Comparison of ENCODE assay signal across 18 cellular contexts in genomic region chr4:101217353-101218031, GRCh38.
DNase-seq lines count a peak whose midpoint lies in the region; ATAC-seq, FAIRE-seq and TF ChIP-seq lines count a peak whose summit lies in the region.
"Had no signal": no experiment of that assay in that cellular context is flagged by ENCODE, and none has a peak within 500 bp of the region (broad histone marks: within the 10 kb centered on the region; RNA-seq: fewer than 3 reads in every experiment).

No MANE protein-coding gene starts in this region.

- ATAC-seq in A549 (peak; percentile 74 to 96; a peak in 5 of 6 replicates), GM21515 (IDR thresholded peaks at IDR 0.05; ENCODE audit: unreplicated experiment) (no peak), GM18907 (IDR thresholded peaks at IDR 0.05; ENCODE audit: unreplicated experiment) (no peak), HepG2 (no peak)
- ATAC-seq: activated naive CD4-positive, alpha-beta T cell treated with anti-CD3 and anti-CD28 coated beads, Interleukin-2, amount 50 U/mL, for 72 hours; GM23338; left lobe of liver had no signal

- no peak overlapping the region for H4K91ac ChIP-seq in mesenchymal stem cell (ENCODE audit: low read length)

- no peak overlapping the region for H2AK5ac ChIP-seq in mesenchymal stem cell (ENCODE audit: low read length, severe bottlenecking)

- H2BK15ac ChIP-seq in mesenchymal stem cell (ENCODE audit: low read depth, poor library complexity, severe bottlenecking), result no peak overlapping the region

- 31% methylated on average over 7 of the region's 7 CpGs for WGBS in A549 (ENCODE audit: missing lambda C conversion rate)
- 82% methylated on average over 7 of the region's 7 CpGs for WGBS in mesenchymal stem cell
- WGBS in HepG2 (ENCODE audit: low lambda C conversion rate), result 84% methylated on average over 7 of the region's 7 CpGs

- no peak overlapping the region for H2BK12ac ChIP-seq in mesenchymal stem cell (ENCODE audit: low read length in 2 of 2)

- H4K8ac ChIP-seq in mesenchymal stem cell (ENCODE audit: low read length), result no peak overlapping the region

- H3K23ac ChIP-seq in mesenchymal stem cell (ENCODE audit: low read length in 2 of 2), result no peak overlapping the region

- H2BK5ac ChIP-seq in mesenchymal stem cell (ENCODE audit: low read depth, low read length, poor library complexity, severe bottlenecking), result no peak overlapping the region

- peak overlapping the region; percentile 53 to 69 for H3K27ac ChIP-seq in A549
- H3K27ac ChIP-seq in colonic mucosa, result no peak overlapping the region
- H3K27ac ChIP-seq in mesenchymal stem cell (ENCODE audit: low read length, poor library complexity, severe bottlenecking), result no peak overlapping the region
- no peak overlapping the region for H3K27ac ChIP-seq in HepG2 (ENCODE audit: extremely low read length, insufficient read depth, low read length)
- H3K27ac ChIP-seq: breast epithelium, SJCRH30 had no signal

- no peak for TF ChIP-seq POLR2A in A549 (IDR thresholded peaks at IDR 0.05; ENCODE audit: low read length)
- no peak for TF ChIP-seq POLR2A in HepG2 (IDR thresholded peaks at IDR 0.05; ENCODE audit: insufficient read depth in 1 of 2, low read depth in 2 of 2, low read length in 2 of 2)

- no TSS peak for BruUV-seq in HepG2 (replicated peaks; lab: Mats Ljungman, UMichigan)

- no peak overlapping the region for H3K14ac ChIP-seq in mesenchymal stem cell (ENCODE audit: low read length in 2 of 2)

- no peak overlapping the region for H2AFZ ChIP-seq in mesenchymal stem cell (ENCODE audit: low read depth, low read length)
- H2AFZ ChIP-seq in HepG2 (ENCODE audit: low read length), result no peak overlapping the region
- H2AFZ ChIP-seq: GM23338 had no signal

- FAIRE-seq in A549 (lab: Jason Lieb, UNC), result no peak
- FAIRE-seq in HepG2 (lab: Jason Lieb, UNC), result no peak

- peak in 1 of 2 experiments; percentile 55 for DNase-seq in A549 (ENCODE audit: low read depth in 1 of 2, low spot score in 1 of 2)
- DNase-seq in LHCN-M2 (ENCODE audit: low read depth), result peak; percentile 60
- peak; percentile 23 for DNase-seq in colonic mucosa
- DNase-seq in mesenchymal stem cell, result peak; percentile 37
- DNase-seq in T-helper 1 cell, result no peak
- DNase-seq in HepG2 (ENCODE audit: low spot score), result no peak
- DNase-seq: activated T-cell treated with anti-CD3 and anti-CD28 coated beads, Interleukin-2, amount 50 U/mL, for 24 hours; effector CD8-positive, alpha-beta T cell; foreskin fibroblast; NCI-H1436; NCI-H446; SJCRH30 had no signal

- TF ChIP-seq CTCF in A549 (IDR thresholded peaks at IDR 0.05) (no peak), colonic mucosa (IDR thresholded peaks at IDR 0.05) (no peak), HepG2 (CRISPR knock-in tag; IDR thresholded peaks at IDR 0.05) (no peak)

- CTCF ChIA-PET in A549 (lab: Yijun Ruan, JAX) (interaction anchor here (1.0 kb wide), 1 partner anchor 1045 kb away, joined by 3 read pairs; no protein-coding TSS in a partner anchor), HepG2 (lab: Yijun Ruan, JAX; ENCODE audit: low intra/inter-chr PET ratio, low total read pairs) (no interaction called here)

- H3K79me2 ChIP-seq in HepG2 (ENCODE audit: insufficient read depth, low read length), result peaks cover 4% of the 10 kb centered on the region

- H3K4ac ChIP-seq in mesenchymal stem cell (ENCODE audit: low read depth in 1 of 2, low read length in 2 of 2), result no peak overlapping the region

- no peaks in the 10 kb centered on the region for H4K20me1 ChIP-seq in HepG2 (ENCODE audit: insufficient read depth, low read length)

- H3K4me3 ChIP-seq in A549, result no peak overlapping the region
- no peak overlapping the region for H3K4me3 ChIP-seq in colonic mucosa
- H3K4me3 ChIP-seq in mesenchymal stem cell (ENCODE audit: insufficient read depth in 1 of 2, low read depth in 1 of 2, low read length in 2 of 2), result no peak overlapping the region
- no peak overlapping the region for H3K4me3 ChIP-seq in HepG2 (replicated peaks in 1 of 3; ENCODE audit: insufficient read depth in 1 of 3, low read depth in 2 of 3, low read length in 3 of 3)
- H3K4me3 ChIP-seq: breast epithelium, GM23338, SJCRH30 had no signal

- POLR2A ChIA-PET in A549 (lab: Yijun Ruan, JAX), result interaction anchor here (2.4 kb wide), 1 partner anchor 130 kb away, joined by 10 read pairs; the partner anchor contains the start of gene PPP3CA
- POLR2A ChIA-PET in HepG2 (lab: Yijun Ruan, JAX), result no interaction called here

- in situ Hi-C loops in HepG2 (cut with HindIII; ENCODE audit: extremely low pct_ligation_motif_present, low pct_unique_long_range_greater_than_20kb), result no loop called here

- intact Hi-C loops in colonic mucosa (cut with DNase I), result no loop called here
- intact Hi-C loops in HepG2 (cut with micrococcal nuclease; ENCODE audit: unreplicated experiment), result no loop called here

- H3K9ac ChIP-seq in colonic mucosa (ENCODE audit: low read depth in 2 of 2, low read length in 2 of 2) (no peak overlapping the region), mesenchymal stem cell (ENCODE audit: low read length) (no peak overlapping the region), HepG2 (ENCODE audit: insufficient read depth, low read depth, low read length) (no peak overlapping the region)

- H3K27me3 ChIP-seq in colonic mucosa (no peaks in the 10 kb centered on the region), mesenchymal stem cell (ENCODE audit: control insufficient read depth in 1 of 2, insufficient read depth in 1 of 2, low read length in 2 of 2) (no peaks in the 10 kb centered on the region), HepG2 (ENCODE audit: control insufficient read depth in 1 of 2, insufficient read depth in 2 of 2, low read length in 2 of 2) (no peaks in the 10 kb centered on the region)
- H3K27me3 ChIP-seq: breast epithelium, SJCRH30 had no signal

- TF ChIP-seq EP300 in A549 (IDR thresholded peaks at IDR 0.05) (no peak), HepG2 (IDR thresholded peaks at IDR 0.05; ENCODE audit: low read depth in 2 of 2, low read length in 2 of 2) (no peak), HepG2 (CRISPR knock-in tag; IDR thresholded peaks at IDR 0.05; ENCODE audit: borderline replicate concordance) (no peak)

- no peak overlapping the region for H3K18ac ChIP-seq in mesenchymal stem cell (ENCODE audit: low read depth in 1 of 2, low read length in 2 of 2)

- H3K4me1 ChIP-seq in A549, result peaks cover 67% of the 10 kb centered on the region
- H3K4me1 ChIP-seq in colonic mucosa, result peaks cover 6% of the 10 kb centered on the region
- H3K4me1 ChIP-seq in mesenchymal stem cell (ENCODE audit: control insufficient read depth, insufficient read depth, low read depth, low read length), result no peaks in the 10 kb centered on the region
- no peaks in the 10 kb centered on the region for H3K4me1 ChIP-seq in HepG2 (ENCODE audit: insufficient read depth, low read length)
- H3K4me1 ChIP-seq: breast epithelium had no signal

- H3K36me3 ChIP-seq in colonic mucosa (no peaks in the 10 kb centered on the region), mesenchymal stem cell (ENCODE audit: control insufficient read depth in 1 of 2, insufficient read depth in 2 of 2, low read depth in 1 of 2, low read length in 2 of 2) (no peaks in the 10 kb centered on the region), HepG2 (replicated peaks in 1 of 2; ENCODE audit: control insufficient read depth in 1 of 2, insufficient read depth in 2 of 2, low read length in 2 of 2) (no peaks in the 10 kb centered on the region)
- H3K36me3 ChIP-seq: breast epithelium, SJCRH30 had no signal

- TF ChIP-seq RAD21 in A549 (conservative IDR thresholded peaks at IDR 0.05 in 1 of 2, IDR thresholded peaks at IDR 0.05 in 1 of 2) (no peak), HepG2 (CRISPR knock-in tag; IDR thresholded peaks at IDR 0.05) (no peak)

- H3K4me2 ChIP-seq in A549 (peak overlapping the region; percentile 63), mesenchymal stem cell (ENCODE audit: low read length, poor library complexity, severe bottlenecking) (no peak overlapping the region), HepG2 (ENCODE audit: low read depth, low read length) (no peak overlapping the region)
- H3K4me2 ChIP-seq: GM23338 had no signal

- peaks cover 8% of the 10 kb centered on the region for H3K79me1 ChIP-seq in mesenchymal stem cell (replicated peaks; ENCODE audit: low read length, poor library complexity, severe bottlenecking)

- no peaks in the 10 kb centered on the region for H3K9me3 ChIP-seq in A549
- no peaks in the 10 kb centered on the region for H3K9me3 ChIP-seq in colonic mucosa
- no peaks in the 10 kb centered on the region for H3K9me3 ChIP-seq in mesenchymal stem cell (ENCODE audit: control insufficient read depth, low read length)
- H3K9me3 ChIP-seq in HepG2 (ENCODE audit: low read length), result no peaks in the 10 kb centered on the region
- H3K9me3 ChIP-seq: breast epithelium, SJCRH30 had no signal

- no peak overlapping the region for H2BK120ac ChIP-seq in mesenchymal stem cell (ENCODE audit: low read depth, low read length)

TF ChIP-seq in A549, 52 proteins besides CTCF, POLR2A, EP300 and RAD21:
- TF ChIP-seq JUN (IDR thresholded peaks at IDR 0.05) (no peak), JUNB (IDR thresholded peaks at IDR 0.05) (peak; percentile 35; the same call in 1 of the 2 replicates)
TF ChIP-seq in A549: peak in this region for 1.

TF ChIP-seq in HepG2, 621 proteins besides CTCF, POLR2A, EP300 and RAD21:
- TF ChIP-seq ARNT (IDR thresholded peaks at IDR 0.05), result no peak
- TF ChIP-seq ZNF543 (CRISPR knock-in tag; IDR thresholded peaks at IDR 0.05), result no peak
- TF ChIP-seq MED1 (CRISPR knock-in tag; IDR thresholded peaks at IDR 0.05), result no peak
- no peak for TF ChIP-seq DRAP1 (CRISPR knock-in tag; IDR thresholded peaks at IDR 0.05)
- TF ChIP-seq GATA4 (IDR thresholded peaks at IDR 0.05; ENCODE audit: borderline replicate concordance, low read depth), result no peak
- TF ChIP-seq CHD2 (IDR thresholded peaks at IDR 0.05; ENCODE audit: low read depth, low read length), result no peak

Comparison
In these comparisons a context has a peak if more than half of its experiments do, and no peak if none do; other contexts are left out.
1. ATAC-seq: peak in A549 (2 of 2); none in GM21515 (single experiment), GM18907 (single experiment) and HepG2 (single experiment).
2. DNase-seq: peak in LHCN-M2 (single experiment), colonic mucosa (single experiment) and mesenchymal stem cell (single experiment); none in T-helper 1 cell (0 of 5) and HepG2 (single experiment).
3. H3K27ac ChIP-seq: peak in A549 (2 of 2); none in colonic mucosa (single experiment), mesenchymal stem cell (single experiment) and HepG2 (single experiment).
4. Of the 38 proteins assayed by ChIP-seq in both HepG2 and A549: peak only in HepG2: none; only in A549: JUNB; in both: none; in neither: 37.